In the genomic region with DNA sequence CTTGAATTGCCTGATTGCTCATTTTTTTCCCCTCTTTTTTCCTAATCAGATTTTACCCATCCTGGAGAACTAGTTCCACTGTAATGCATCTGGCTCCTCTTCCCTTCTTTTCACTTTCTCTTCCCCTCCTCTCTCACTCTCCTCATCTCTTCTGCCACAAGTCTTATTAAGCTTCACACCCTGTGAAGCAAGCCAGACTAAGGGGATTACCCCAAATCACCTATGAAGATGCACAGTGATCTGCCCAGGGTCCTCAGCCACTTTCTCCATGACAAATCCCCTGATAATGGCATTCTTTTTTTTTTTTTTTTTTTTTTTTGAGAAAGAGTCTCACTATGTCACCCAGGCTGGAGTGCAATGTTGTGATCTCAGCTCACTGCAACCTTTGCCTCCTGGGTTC, we compare ENCODE assay signal across 17 cellular contexts. TPM values are rescaled to one million over a fixed set of nuclear protein-coding genes. Genes with fewer than 3 reads are reported as not detected.
DNase-seq lines count a peak whose midpoint lies in the region; ATAC-seq and TF ChIP-seq lines count a peak whose summit lies in the region.
"Had no signal": no experiment of that assay in that cellular context is flagged by ENCODE, and none has a peak within 500 bp of the region (broad histone marks: within the 10 kb centered on the region; RNA-seq: fewer than 3 reads in every experiment).

No MANE protein-coding gene starts in this region.

- H3K79me2 ChIP-seq in OCI-LY7 (ENCODE audit: insufficient read depth, low read depth, low read length) (peaks cover 65% of the 10 kb centered on the region), GM23248 (ENCODE audit: insufficient read depth) (peaks cover 96% of the 10 kb centered on the region)
- H3K79me2 ChIP-seq: hepatocyte had no signal

- H3K36me3 ChIP-seq in OCI-LY7 (ENCODE audit: insufficient read depth, low read length) (peaks cover 52% of the 10 kb centered on the region), GM23248 (ENCODE audit: low read depth) (no peaks in the 10 kb centered on the region)
- H3K36me3 ChIP-seq: prostate gland, tibial nerve had no signal

- H3K4me2 ChIP-seq in OCI-LY7 (ENCODE audit: low read length), result peak overlapping the region; percentile 74
- no peak overlapping the region for H3K4me2 ChIP-seq in GM23248 (ENCODE audit: unreplicated experiment)

- H3K27me3 ChIP-seq in GM23248 (replicated peaks; ENCODE audit: insufficient read depth), result no peaks in the 10 kb centered on the region
- H3K27me3 ChIP-seq: hepatocyte, tibial nerve had no signal

- peak in 1 of 2 donors; percentile 30 for ATAC-seq in activated T-cell treated with anti-CD3 and anti-CD28 coated beads, Interleukin-2, amount 50 U/mL, for 4 hours
- peak; percentile 36 for ATAC-seq in stimulated activated naive CD8-positive, alpha-beta T cell treated with anti-CD3 and anti-CD28 coated beads, Interleukin-15, amount 100 ng/mL, for 72 hours

- H3F3A ChIP-seq in GM23248 (ENCODE audit: insufficient read depth), result peaks cover 28% of the 10 kb centered on the region; the same call in 1 of the 2 replicates

- peaks cover 77% of the 10 kb centered on the region for H3K4me1 Mint-ChIP-seq in activated T-cell treated with anti-CD3 and anti-CD28 coated beads, Interleukin-2, amount 50 U/mL, for 4 hours (ENCODE audit: low read depth)
- peaks cover 53 to 77% of the 10 kb centered on the region in 2 donors for H3K4me1 Mint-ChIP-seq in immature natural killer cell
- peaks cover 80% of the 10 kb centered on the region for H3K4me1 Mint-ChIP-seq in stimulated activated naive CD8-positive, alpha-beta T cell treated with anti-CD3 and anti-CD28 coated beads, Interleukin-15, amount 100 ng/mL, for 72 hours

- intact Hi-C loops in OCI-LY7 (cut with micrococcal nuclease; ENCODE audit: unreplicated experiment), result no loop called here

- no peaks in the 10 kb centered on the region for H3K27me3 Mint-ChIP-seq in activated T-cell treated with anti-CD3 and anti-CD28 coated beads, Interleukin-2, amount 50 U/mL, for 4 hours (ENCODE audit: low read depth)
- peaks cover 0 to 6% (median 2%) of the 10 kb centered on the region in 3 donors for H3K27me3 Mint-ChIP-seq in immature natural killer cell (ENCODE audit: low read depth in 3 of 3)
- no peaks in the 10 kb centered on the region for H3K27me3 Mint-ChIP-seq in stimulated activated naive CD8-positive, alpha-beta T cell treated with anti-CD3 and anti-CD28 coated beads, Interleukin-15, amount 100 ng/mL, for 72 hours

- peaks cover 100% of the 10 kb centered on the region for H3K4me1 ChIP-seq in OCI-LY7 (ENCODE audit: insufficient read depth, low read length, poor library complexity, severe bottlenecking)
- H3K4me1 ChIP-seq in GM23248 (ENCODE audit: insufficient read depth), result peaks cover 22% of the 10 kb centered on the region
- H3K4me1 ChIP-seq: prostate gland had no signal

- H3K4me3 ChIP-seq in OCI-LY7 (ENCODE audit: low read depth, low read length, poor library complexity, severe bottlenecking) (peak overlapping the region; percentile 37), GM23248 (no peak overlapping the region)
- H3K4me3 ChIP-seq: hepatocyte, prostate gland, skin epidermis, tibial nerve had no signal

- H3K27ac Mint-ChIP-seq in immature natural killer cell, result peak overlapping the region in 5 of 6 donors; percentile 38 to 89 (median 65)
- peak overlapping the region in 1 of 2 donors; percentile 0 for H3K27ac Mint-ChIP-seq in stimulated activated naive CD8-positive, alpha-beta T cell treated with anti-CD3 and anti-CD28 coated beads, Interleukin-15, amount 100 ng/mL, for 72 hours
- H3K27ac Mint-ChIP-seq: nephron had no signal

- no TSS peak for BruUV-seq in OCI-LY7 (replicated peaks; lab: Mats Ljungman, UMichigan)

- peaks cover 7% of the 10 kb centered on the region for H3K36me3 Mint-ChIP-seq in activated T-cell treated with anti-CD3 and anti-CD28 coated beads, Interleukin-2, amount 50 U/mL, for 4 hours (ENCODE audit: insufficient read depth)
- peaks cover 0 to 17% (median 11%) of the 10 kb centered on the region in 3 donors for H3K36me3 Mint-ChIP-seq in immature natural killer cell

- CTCF ChIA-PET in OCI-LY7 (lab: Charles Lee; ENCODE audit: unreplicated experiment), result interaction anchor here (1.0 to 1.1 kb wide), 2 partner anchors 11 to 12 kb away, joined by 4 read pairs; no protein-coding TSS in a partner anchor

- H3K27ac ChIP-seq in OCI-LY7 (ENCODE audit: low read depth, low read length, poor library complexity, severe bottlenecking) (peak overlapping the region; percentile 93), GM23248 (no peak overlapping the region)
- H3K27ac ChIP-seq: hepatocyte, prostate gland, tibial nerve had no signal

- no peaks in the 10 kb centered on the region for H4K20me1 ChIP-seq in OCI-LY7 (ENCODE audit: insufficient read depth, low read length)
- no peaks in the 10 kb centered on the region for H4K20me1 ChIP-seq in GM23248 (ENCODE audit: insufficient read depth)

- DNase-seq in activated T-cell treated with anti-CD3 and anti-CD28 coated beads, Interleukin-2, amount 50 U/mL, for 4 hours, result no peak
- DNase-seq in activated T-cell treated with anti-CD3 and anti-CD28 coated beads for 4 hours (no peak), OCI-LY7 (ENCODE audit: low spot score) (no peak), immature natural killer cell (no peak), GM23248 (no peak), NCI-H128 (lab: John Stamatoyannopoulos, UW; ENCODE audit: unreplicated experiment) (no peak), foreskin melanocyte (no peak)
- DNase-seq in stimulated activated naive CD8-positive, alpha-beta T cell treated with anti-CD3 and anti-CD28 coated beads, Interleukin-15, amount 100 ng/mL, for 72 hours, result no peak
- DNase-seq: activated CD4-positive, alpha-beta T cell treated with anti-CD3 and anti-CD28 coated beads, Interleukin-2, amount 50 U/mL, for 48 hours; anterior cingulate cortex; kidney; mammary epithelial cell had no signal

- H3K9ac ChIP-seq in GM23248, result no peak overlapping the region

- H3K9me3 ChIP-seq in OCI-LY7 (ENCODE audit: low read length) (peaks cover 7% of the 10 kb centered on the region; the same call in 1 of the 2 replicates), GM23248 (ENCODE audit: low read depth) (no peaks in the 10 kb centered on the region)
- H3K9me3 ChIP-seq: prostate gland had no signal

- in situ Hi-C loops in GM23248 (cut with MboI), result no loop called here

- H3K9me2 ChIP-seq in OCI-LY7 (ENCODE audit: insufficient read depth, low read length) (no peaks in the 10 kb centered on the region), GM23248 (ENCODE audit: insufficient read depth) (no peaks in the 10 kb centered on the region)

- POLR2A ChIA-PET in OCI-LY7 (lab: Charles Lee), result interaction anchor here (0.7 to 10.9 kb wide), 12 partner anchors 9 to 89 kb away, joined by 3 to 175 read pairs (median 10); partner anchors contain the start of gene UBASH3B

- H2AFZ ChIP-seq in OCI-LY7 (ENCODE audit: low read length) (no peak overlapping the region), GM23248 (no peak overlapping the region)
- H2AFZ ChIP-seq: hepatocyte had no signal

- H3K4me3 Mint-ChIP-seq in activated T-cell treated with anti-CD3 and anti-CD28 coated beads, Interleukin-2, amount 50 U/mL, for 4 hours, result peak overlapping the region; percentile 12
- peak overlapping the region in 3 of 5 donors; percentile 24 to 55 (median 54) for H3K4me3 Mint-ChIP-seq in immature natural killer cell
- peak overlapping the region in 1 of 2 donors; percentile 1 for H3K4me3 Mint-ChIP-seq in stimulated activated naive CD8-positive, alpha-beta T cell treated with anti-CD3 and anti-CD28 coated beads, Interleukin-15, amount 100 ng/mL, for 72 hours
- H3K4me3 Mint-ChIP-seq: nephron had no signal

- peaks cover 5% of the 10 kb centered on the region for H3K9me3 Mint-ChIP-seq in activated T-cell treated with anti-CD3 and anti-CD28 coated beads, Interleukin-2, amount 50 U/mL, for 4 hours
- H3K9me3 Mint-ChIP-seq in immature natural killer cell, result no peaks in the 10 kb centered on the region
- peaks cover 7 to 9% of the 10 kb centered on the region in 2 donors for H3K9me3 Mint-ChIP-seq in stimulated activated naive CD8-positive, alpha-beta T cell treated with anti-CD3 and anti-CD28 coated beads, Interleukin-15, amount 100 ng/mL, for 72 hours

- no peak for TF ChIP-seq CTCF in OCI-LY7 (conservative IDR thresholded peaks at IDR 0.05; ENCODE audit: low read length)

RNA-seq across cellular contexts. Expression of gene UBASH3B, which starts 11.2 kb away (rescaled TPM):
- total RNA-seq in activated T-cell treated with anti-CD3 and anti-CD28 coated beads, Interleukin-2, amount 50 U/mL, for 4 hours, result 10 to 100 TPM; 37.6 to 53.3 (median 39.9) TPM
- total RNA-seq in OCI-LY7 (2014; rRNA removed; shearing (Covaris generic)), result 36.3 and 54.7 TPM in 2 replicates
- total RNA-seq in OCI-LY7 (2022), result 72.7 and 73.0 TPM in 2 replicates
- polyA plus RNA-seq in immature natural killer cell (10 to 100 TPM in 1 of 3 donors, 1 to 10 TPM in 2; 7.5 to 17.5 (median 9.6) TPM), GM23248 (2016; fragmentation: Nextera tagmentation; extraction: Ambion mirVana) (13.6 and 15.5 TPM in 2 replicates)
- 17.7 and 19.7 TPM in 2 replicates for total RNA-seq in GM23248 (2014; rRNA removed; shearing (Covaris generic))
